In the genomic region with DNA sequence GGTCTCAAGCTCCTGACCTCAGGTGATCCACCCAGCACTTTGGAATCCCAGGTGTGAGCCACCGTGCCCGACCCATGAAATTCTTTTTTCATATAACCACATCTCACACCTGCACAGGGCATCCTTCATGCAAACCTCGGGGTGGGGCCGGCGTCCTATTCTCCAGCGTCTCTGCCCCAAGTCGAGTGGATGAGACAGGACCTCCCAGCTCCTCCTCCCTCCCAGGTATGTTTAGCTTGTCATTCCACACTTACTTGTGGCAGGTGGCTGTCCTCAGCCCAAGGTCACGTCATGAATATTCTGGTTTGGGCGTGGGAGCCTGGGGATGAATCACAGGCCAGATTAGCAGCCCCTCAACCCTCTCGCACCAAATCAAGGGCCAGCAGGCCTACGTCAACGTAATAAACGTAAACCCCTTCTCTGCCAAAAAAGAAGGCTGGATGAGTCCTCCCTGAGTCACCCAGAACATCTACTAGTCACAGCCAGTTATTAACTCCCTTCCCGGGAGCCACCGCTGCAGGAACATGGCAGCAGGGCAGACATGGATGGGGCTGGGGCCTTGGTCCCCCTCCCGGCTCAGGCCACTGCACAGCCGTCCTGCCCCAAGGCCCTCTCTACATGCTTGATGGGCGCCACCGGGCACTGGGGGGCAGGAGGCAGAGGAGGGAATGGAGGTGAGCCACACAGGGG, we compare ENCODE assay signal across 19 cellular contexts.
DNase-seq lines count a peak whose midpoint lies in the region; ATAC-seq, FAIRE-seq and TF ChIP-seq lines count a peak whose summit lies in the region.
"Had no signal": no experiment of that assay in that cellular context is flagged by ENCODE, and none has a peak within 500 bp of the region (broad histone marks: within the 10 kb centered on the region; RNA-seq: fewer than 3 reads in every experiment).

No MANE protein-coding gene starts in this region.

- no peak for FAIRE-seq in H54 (lab: Jason Lieb, UNC)
- FAIRE-seq: TTC549 had no signal

- no peaks in the 10 kb centered on the region for H3K9me3 ChIP-seq in lower lobe of right lung
- no peaks in the 10 kb centered on the region for H3K9me3 ChIP-seq in A673 (ENCODE audit: low read depth, low read length, poor library complexity, severe bottlenecking)
- H3K9me3 ChIP-seq: BE2C, gastrocnemius medialis, SJSA1 had no signal

- H3K4me3 ChIP-seq in lower lobe of right lung = no peak overlapping the region
- no peak overlapping the region for H3K4me3 ChIP-seq in A673 (ENCODE audit: low read depth, low read length, poor library complexity, severe bottlenecking)
- H3K4me3 ChIP-seq: breast epithelium, gastrocnemius medialis, GM23338, SJSA1 had no signal

- no peaks in the 10 kb centered on the region for H3K36me3 Mint-ChIP-seq in WTC11
- H3K36me3 Mint-ChIP-seq: IgD-negative memory B cell; stimulated activated naive B cell treated with anti-CD40 and anti-IgM and Interleukin-4, amounts not matched to agents 10 μg/mL and 1 μg/mL and 100 μg/mL, for 72 hours had no signal

- no peaks in the 10 kb centered on the region for H3K4me1 ChIP-seq in lower lobe of right lung
- no peaks in the 10 kb centered on the region for H3K4me1 ChIP-seq in A673 (ENCODE audit: insufficient read depth, low read length, poor library complexity, severe bottlenecking)
- H3K4me1 ChIP-seq: BE2C, breast epithelium, gastrocnemius medialis, SJSA1 had no signal

- no peak overlapping the region for H3K27ac ChIP-seq in lower lobe of right lung
- no peak overlapping the region for H3K27ac ChIP-seq in A673 (ENCODE audit: low read depth, low read length, poor library complexity, severe bottlenecking)
- H3K27ac ChIP-seq: breast epithelium, gastrocnemius medialis, SJSA1 had no signal

- ATAC-seq in WTC11 = no peak
- ATAC-seq in lower lobe of right lung = no peak
- no peak for ATAC-seq in GM18519 (IDR thresholded peaks at IDR 0.05; ENCODE audit: low FRiP score, unreplicated experiment)
- no peak for ATAC-seq in HG03439 (IDR thresholded peaks at IDR 0.05; ENCODE audit: unreplicated experiment)
- ATAC-seq: gastrocnemius medialis; GM23338; stimulated activated naive B cell treated with anti-CD40 and anti-IgM and Interleukin-4, amounts not matched to agents 10 μg/mL and 1 μg/mL and 100 μg/mL, for 72 hours had no signal

- H3K4me3 Mint-ChIP-seq in WTC11 = no peak overlapping the region
- H3K4me3 Mint-ChIP-seq: GM23338; IgD-negative memory B cell; stimulated activated naive B cell treated with anti-CD40 and anti-IgM and Interleukin-4, amounts not matched to agents 10 μg/mL and 1 μg/mL and 100 μg/mL, for 72 hours had no signal

- no peaks in the 10 kb centered on the region for H3K36me3 ChIP-seq in lower lobe of right lung
- H3K36me3 ChIP-seq in A673 (ENCODE audit: insufficient read depth, low read length, poor library complexity, severe bottlenecking) = no peaks in the 10 kb centered on the region
- H3K36me3 ChIP-seq: BE2C, breast epithelium, gastrocnemius medialis, SJSA1 had no signal

- H3K27me3 Mint-ChIP-seq in WTC11 (ENCODE audit: low read depth) = no peaks in the 10 kb centered on the region

- no peaks in the 10 kb centered on the region for H3K4me1 Mint-ChIP-seq in WTC11
- H3K4me1 Mint-ChIP-seq: IgD-negative memory B cell; stimulated activated naive B cell treated with anti-CD40 and anti-IgM and Interleukin-4, amounts not matched to agents 10 μg/mL and 1 μg/mL and 100 μg/mL, for 72 hours had no signal

- POLR2A ChIA-PET in WTC11 (lab: Charles Lee) = no interaction called here
- POLR2A ChIA-PET in A673 (lab: Charles Lee; ENCODE audit: low non-redundant PET) = no interaction called here

- 0 out of 2 replicates have a peak overlapping the region, but pooled peaks have one; percentile 45 for H3K27ac Mint-ChIP-seq in WTC11
- H3K27ac Mint-ChIP-seq: GM23338; IgD-negative memory B cell; stimulated activated naive B cell treated with anti-CD40 and anti-IgM and Interleukin-4, amounts not matched to agents 10 μg/mL and 1 μg/mL and 100 μg/mL, for 72 hours had no signal

- intact Hi-C loops in lower lobe of right lung (cut with DNase I) (no loop called here), A673 (cut with micrococcal nuclease; ENCODE audit: unreplicated experiment) (no loop called here)

- CTCF ChIA-PET in WTC11 (lab: Charles Lee) = no interaction called here
- CTCF ChIA-PET in A673 (lab: Charles Lee) = interaction anchor here (0.6 kb wide), 1 partner anchor 152 kb away, joined by 11 read pairs; no protein-coding TSS in a partner anchor

- no peak for TF ChIP-seq POLR2A in H54 (IDR thresholded peaks at IDR 0.05; ENCODE audit: low read depth, low read length)

- TF ChIP-seq CTCF in WTC11 (IDR thresholded peaks at IDR 0.05) = no peak
- no peak for TF ChIP-seq CTCF in lower lobe of right lung (IDR thresholded peaks at IDR 0.05)
- no peak for TF ChIP-seq CTCF in A673 (conservative IDR thresholded peaks at IDR 0.05; ENCODE audit: low read depth, low read length)

- BruUV-seq in A673 (replicated peaks; lab: Mats Ljungman, UMichigan) = no TSS peak

- peaks cover 25% of the 10 kb centered on the region for H3K27me3 ChIP-seq in lower lobe of right lung (ENCODE audit: low read depth)
- H3K27me3 ChIP-seq in A673 (replicated peaks; ENCODE audit: insufficient read depth, low read depth, low read length, poor library complexity) = peaks cover 88% of the 10 kb centered on the region

- DNase-seq in AG08395 (ENCODE audit: low spot score) (peak; percentile 17), H54 (ENCODE audit: insufficient read length, low spot score) (peak; percentile 69), WTC11 (ENCODE audit: low spot score) (peak; percentile 5), lower lobe of right lung (peak; percentile 23), A673 (ENCODE audit: low spot score) (no peak), SK-N-DZ (ENCODE audit: low spot score) (no peak)
- DNase-seq: activated naive CD4-positive, alpha-beta T cell treated with anti-CD3 and anti-CD28 coated beads, Interleukin-2, amount 50 U/mL, for 16 hours; BE2C; gastrocnemius medialis; mesenchymal stem cell; NCI-H1105; stimulated activated naive B cell treated with anti-CD40 and anti-IgM and Interleukin-4, amounts not matched to agents 10 μg/mL and 1 μg/mL and 100 μg/mL, for 72 hours had no signal

- H3K9me3 Mint-ChIP-seq in WTC11 = no peaks in the 10 kb centered on the region
- H3K9me3 Mint-ChIP-seq: GM23338; stimulated activated naive B cell treated with anti-CD40 and anti-IgM and Interleukin-4, amounts not matched to agents 10 μg/mL and 1 μg/mL and 100 μg/mL, for 72 hours had no signal

TF ChIP-seq in WTC11, 78 proteins besides CTCF, POLR2A, EP300 and RAD21:
- no peak for TF ChIP-seq NR2C2 (CRISPR knock-in tag; IDR thresholded peaks at IDR 0.05)
- no peak for TF ChIP-seq FOXJ3 (CRISPR knock-in tag; IDR thresholded peaks at IDR 0.05; ENCODE audit: borderline replicate concordance)
- TF ChIP-seq SMAD4 (CRISPR knock-in tag; IDR thresholded peaks at IDR 0.05) = no peak
TF ChIP-seq in WTC11: peak in this region for 0.

Comparison
In these comparisons a context has a peak if more than half of its experiments do, and no peak if none do; other contexts are left out.
1. DNase-seq: peak in AG08395 (single experiment), H54 (single experiment), WTC11 (single experiment) and lower lobe of right lung (single experiment); none in A673 (single experiment) and SK-N-DZ (single experiment).